Comparison of ENCODE assay signal across 1 cellular context in the genomic region with DNA sequence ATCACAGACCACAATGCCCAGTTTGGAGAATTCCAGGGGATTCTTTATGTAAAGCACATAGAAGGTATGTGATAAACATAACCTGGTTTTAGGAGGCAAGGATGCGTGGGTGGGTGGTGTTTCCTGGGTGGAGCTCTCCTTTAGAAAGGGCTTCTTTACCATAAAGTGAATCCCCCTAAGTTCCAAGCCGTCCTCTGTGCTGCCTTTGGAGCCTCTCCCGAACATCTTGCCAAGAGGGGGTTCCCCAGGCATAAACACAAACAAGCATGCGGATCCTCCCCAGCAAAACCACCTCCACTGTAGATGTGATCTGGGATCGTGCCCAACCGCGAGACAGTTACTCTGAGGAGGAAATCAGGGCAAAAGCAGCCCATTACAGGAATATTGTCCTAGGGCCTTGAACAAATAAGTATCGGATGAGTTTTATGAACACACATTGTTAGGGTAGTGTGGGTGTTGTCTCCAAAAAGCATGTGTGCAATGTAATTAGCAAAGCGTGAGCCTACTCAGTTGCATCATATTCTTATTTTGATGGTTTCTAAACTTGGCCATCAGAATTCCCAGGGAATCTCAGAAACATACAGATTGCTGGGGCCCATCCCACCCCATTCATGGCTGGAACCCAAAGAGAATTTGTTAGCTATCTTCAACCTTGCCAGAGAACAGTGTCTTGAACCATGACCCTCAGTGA.
TF ChIP-seq lines count a peak whose summit lies in the region.

No MANE protein-coding gene starts in this region.

TF ChIP-seq in IMR-90, 13 proteins besides CTCF, POLR2A, EP300 and RAD21:
- TF ChIP-seq FOS (IDR thresholded peaks at IDR 0.05; ENCODE audit: low read depth, low read length), result no peak; the same call in 1 of the 2 replicates
- TF ChIP-seq CEBPB (IDR thresholded peaks at IDR 0.05; ENCODE audit: low read depth, low read length), result 0 out of 2 replicates have a peak, but pooled peaks have one; percentile 14
